8 cellular contexts compared by ENCODE assay signal in genomic region chr1:9688599-9688998, GRCh38. TPM values are rescaled to one million over a fixed set of nuclear protein-coding genes. Genes with fewer than 3 reads are reported as not detected.
A peak's percentile ranks its signal among the peaks of the same experiment; 100 is the strongest.
DNase-seq lines count a peak whose midpoint lies in the region; ATAC-seq, FAIRE-seq and TF ChIP-seq lines count a peak whose summit lies in the region.

No MANE protein-coding gene starts in this region.

- H3K4me1 ChIP-seq in SJSA1 (replicated peaks) = peaks cover 46% of the 10 kb centered on the region
- peaks cover 18 to 20% of the 10 kb centered on the region in 2 donors for H3K4me1 ChIP-seq in gastrocnemius medialis

- H3K4me3 ChIP-seq in SJSA1 (peak overlapping the region; percentile 51), fibroblast of the aortic adventitia (ENCODE audit: low read depth, low read length) (peak overlapping the region; percentile 65), gastrocnemius medialis (peak overlapping the region; percentile 46 to 89 (median 65))

- TF ChIP-seq CTCF in fibroblast of the aortic adventitia (IDR thresholded peaks at IDR 0.05; ENCODE audit: insufficient read depth, low read length) (no peak), gastrocnemius medialis (IDR thresholded peaks at IDR 0.05 in 4 of 5, conservative IDR thresholded peaks at IDR 0.05 in 1 of 5) (no peak)

- H3K36me3 ChIP-seq in SJSA1 (peaks cover 6% of the 10 kb centered on the region), gastrocnemius medialis (no peaks in the 10 kb centered on the region)

- no peak for TF ChIP-seq POLR2A in gastrocnemius medialis (IDR thresholded peaks at IDR 0.05)

- DNase-seq in GM19239 (ENCODE audit: insufficient read length, low spot score) = no peak
- no peak for DNase-seq in SJSA1 (ENCODE audit: low read depth in 1 of 2, low spot score in 2 of 2)
- no peak for DNase-seq in fibroblast of the aortic adventitia (ENCODE audit: low read depth)
- DNase-seq in gastrocnemius medialis = no peak
- no peak for DNase-seq in NCI-H226
- no peak for DNase-seq in NCI-H2107 treated with DMSO at 0.1 percent for 48 hours (lab: John Stamatoyannopoulos, UW; ENCODE audit: unreplicated experiment)
- no peak for DNase-seq in NK-92 (lab: John Stamatoyannopoulos, UW; ENCODE audit: unreplicated experiment)
- DNase-seq in HT-29 (ENCODE audit: low spot score) = no peak

- H3K9me3 ChIP-seq in SJSA1 (replicated peaks) = no peaks in the 10 kb centered on the region
- no peaks in the 10 kb centered on the region for H3K9me3 ChIP-seq in gastrocnemius medialis

- H3K27me3 ChIP-seq in SJSA1 (replicated peaks) = no peaks in the 10 kb centered on the region
- peaks cover 21 to 24% (median 21%) of the 10 kb centered on the region in 3 donors for H3K27me3 ChIP-seq in gastrocnemius medialis

- in situ Hi-C loops in gastrocnemius medialis (cut with MboI; ENCODE audit: low sequenced_read_pairs in 4 of 4) = no loop called here

- ATAC-seq in gastrocnemius medialis = no peak

- peak; percentile 80 for FAIRE-seq in GM19239 (lab: Jason Lieb, UNC)

- intact Hi-C loops in gastrocnemius medialis (cut with DNase I; ENCODE audit: low total_unique reads) = no loop called here

- H3K27ac ChIP-seq in SJSA1 (no peak overlapping the region), gastrocnemius medialis (no peak overlapping the region)

RNA-seq across cellular contexts. Expression of gene PIK3CD, which starts 37.1 kb away (rescaled TPM):
- 9.0 and 15.7 TPM in 2 replicates for total RNA-seq in SJSA1 (2014; rRNA removed; shearing (Covaris generic))
- total RNA-seq in fibroblast of the aortic adventitia (ENCODE audit: low replicate concordance) (3.0 and 6.5 TPM in 2 replicates), gastrocnemius medialis (1 to 10 TPM in 2 of 4 donors, under 1 TPM in 2; 0.66 to 2.3 (median 1.3) TPM)
- 0.03 and 0.05 TPM in 2 replicates for total RNA-seq in HT-29 (2014; rRNA removed; shearing (Covaris generic))
